In genomic region chr2:23595601-23596251, GRCh38 we compare ENCODE assay signal across 8 cellular contexts.
A peak's percentile ranks its signal among the peaks of the same experiment; 100 is the strongest.
DNase-seq lines count a peak whose midpoint lies in the region; ATAC-seq and TF ChIP-seq lines count a peak whose summit lies in the region.

No MANE protein-coding gene starts in this region.

- no peaks in the 10 kb centered on the region for H3K36me3 ChIP-seq in sigmoid colon

- H3K27me3 Mint-ChIP-seq in activated T-cell treated with anti-CD3 and anti-CD28 coated beads, Interleukin-2, amount 50 U/mL, for 72 hours (ENCODE audit: low read depth) = no peaks in the 10 kb centered on the region

- no peak for TF ChIP-seq CTCF in sigmoid colon (IDR thresholded peaks at IDR 0.05)

- DNase-seq in GM04504 (ENCODE audit: low read depth) (peak; percentile 33), SHP77 (lab: John Stamatoyannopoulos, UW) (peak; percentile 88), Right ventricle myocardium superior (peak; percentile 51), sigmoid colon (peak; percentile 85)
- DNase-seq in activated T-cell treated with anti-CD3 and anti-CD28 coated beads, Interleukin-2, amount 50 U/mL, for 72 hours = no peak
- DNase-seq in activated CD8-positive, alpha-beta memory T cell treated with anti-CD3 and anti-CD28 coated beads, Interleukin-2, amount 50 U/mL, for 4 hours = no peak

- WGBS in sigmoid colon, 2 donors = 48 to 63% methylated on average over 13 of the region's 13 CpGs

- H3K9me3 Mint-ChIP-seq in activated T-cell treated with anti-CD3 and anti-CD28 coated beads, Interleukin-2, amount 50 U/mL, for 72 hours = no peaks in the 10 kb centered on the region

- intact Hi-C loops in Right ventricle myocardium superior (cut with DNase I) = no loop called here
- intact Hi-C loops in sigmoid colon (cut with DNase I) = loop anchor here (2.0 kb wide), 1 partner anchor 73 kb away; no protein-coding TSS in a partner anchor

- peak; percentile 80 for ATAC-seq in Right ventricle myocardium superior (ENCODE audit: poor library complexity)
- ATAC-seq in HG03442 (IDR thresholded peaks at IDR 0.05; ENCODE audit: unreplicated experiment) = no peak
- no peak for ATAC-seq in activated T-cell treated with anti-CD3 and anti-CD28 coated beads, Interleukin-2, amount 50 U/mL, for 72 hours (replicated peaks in 1 of 2)
- ATAC-seq in GM18520 (IDR thresholded peaks at IDR 0.05; ENCODE audit: unreplicated experiment) = no peak

- no peak for TF ChIP-seq EP300 in sigmoid colon (IDR thresholded peaks at IDR 0.05)

- no peaks in the 10 kb centered on the region for H3K27me3 ChIP-seq in sigmoid colon

- no peaks in the 10 kb centered on the region for H3K36me3 Mint-ChIP-seq in activated T-cell treated with anti-CD3 and anti-CD28 coated beads, Interleukin-2, amount 50 U/mL, for 72 hours (ENCODE audit: insufficient read depth in 2 of 2)

- H3K27ac ChIP-seq in sigmoid colon = peak overlapping the region; percentile 76 to 90 (median 88)

- H3K4me3 Mint-ChIP-seq in activated T-cell treated with anti-CD3 and anti-CD28 coated beads, Interleukin-2, amount 50 U/mL, for 72 hours = no peak overlapping the region

- no peak overlapping the region for H3K27ac Mint-ChIP-seq in activated T-cell treated with anti-CD3 and anti-CD28 coated beads, Interleukin-2, amount 50 U/mL, for 72 hours

- H3K4me1 ChIP-seq in sigmoid colon = peaks cover 0 to 92% (median 67%) of the 10 kb centered on the region in 4 donors

- TF ChIP-seq POLR2A in sigmoid colon (IDR thresholded peaks at IDR 0.05) = no peak

- no peak overlapping the region for H3K4me3 ChIP-seq in sigmoid colon

- no peaks in the 10 kb centered on the region for H3K9me3 ChIP-seq in sigmoid colon

- H3K4me1 Mint-ChIP-seq in activated T-cell treated with anti-CD3 and anti-CD28 coated beads, Interleukin-2, amount 50 U/mL, for 72 hours (ENCODE audit: low read depth) = no peaks in the 10 kb centered on the region

Comparison
In these comparisons a context has a peak if more than half of its experiments do, and no peak if none do; other contexts are left out.
1. DNase-seq: peak in GM04504 (single experiment), SHP77 (2 of 2), Right ventricle myocardium superior (single experiment) and sigmoid colon (single experiment); none in activated T-cell treated with anti-CD3 and anti-CD28 coated beads, Interleukin-2, amount 50 U/mL, for 72 hours (0 of 2) and activated CD8-positive, alpha-beta memory T cell treated with anti-CD3 and anti-CD28 coated beads, Interleukin-2, amount 50 U/mL, for 4 hours (single experiment).